In genomic region chr10:60237977-60238376, GRCh38 we compare ENCODE assay signal across 8 cellular contexts.
DNase-seq lines count a peak whose midpoint lies in the region; ATAC-seq, FAIRE-seq and TF ChIP-seq lines count a peak whose summit lies in the region.

No MANE protein-coding gene starts in this region.

- H3K4me1 ChIP-seq in astrocyte (ENCODE audit: insufficient read depth, low read length) (peaks cover 10% of the 10 kb centered on the region), upper lobe of right lung (peaks cover 7% of the 10 kb centered on the region)

- no peaks in the 10 kb centered on the region for H4K20me1 ChIP-seq in astrocyte (ENCODE audit: insufficient read depth, low read length)

- H3K9me3 ChIP-seq in astrocyte (ENCODE audit: insufficient read depth, low read depth, low read length), result no peaks in the 10 kb centered on the region
- H3K9me3 ChIP-seq in upper lobe of right lung, result no peaks in the 10 kb centered on the region

- CTCF ChIA-PET in WTC11 (lab: Charles Lee), result interaction anchor here (1.0 to 1.7 kb wide), 14 partner anchors 20 to 424 kb away, joined by 3 to 10 read pairs (median 4); no protein-coding TSS in a partner anchor

- H2AFZ ChIP-seq in astrocyte (ENCODE audit: low read depth, low read length), result no peak overlapping the region

- no peaks in the 10 kb centered on the region for H3K27me3 Mint-ChIP-seq in astrocyte (ENCODE audit: low read depth, unreplicated experiment)
- H3K27me3 Mint-ChIP-seq in WTC11 (ENCODE audit: low read depth), result no peaks in the 10 kb centered on the region

- no peak overlapping the region for H3K4me3 Mint-ChIP-seq in astrocyte (ENCODE audit: unreplicated experiment)
- no peak overlapping the region for H3K4me3 Mint-ChIP-seq in WTC11

- POLR2A ChIA-PET in WTC11 (lab: Charles Lee), result no interaction called here

- H3K9ac ChIP-seq in astrocyte (ENCODE audit: low read length), result peak overlapping the region; percentile 24

- TF ChIP-seq CTCF in astrocyte (IDR thresholded peaks at IDR 0.05; ENCODE audit: insufficient read depth, low read depth, low read length) (no peak), upper lobe of right lung (IDR thresholded peaks at IDR 0.05) (no peak), WTC11 (IDR thresholded peaks at IDR 0.05) (no peak)

- no peaks in the 10 kb centered on the region for H3K79me2 ChIP-seq in astrocyte (ENCODE audit: insufficient read depth, low read length)

- no peak overlapping the region for H3K4me3 ChIP-seq in astrocyte (ENCODE audit: insufficient read depth, low read depth, low read length)
- H3K4me3 ChIP-seq in upper lobe of right lung, result no peak overlapping the region

- ATAC-seq in HG03196 (IDR thresholded peaks at IDR 0.05; ENCODE audit: unreplicated experiment) (peak; percentile 25), upper lobe of right lung (no peak), WTC11 (no peak)

- H3K9me3 Mint-ChIP-seq in astrocyte (ENCODE audit: unreplicated experiment) (no peaks in the 10 kb centered on the region), WTC11 (no peaks in the 10 kb centered on the region)

- peaks cover under 1% of the 10 kb centered on the region for H3K36me3 Mint-ChIP-seq in astrocyte (ENCODE audit: low read depth, unreplicated experiment)
- no peaks in the 10 kb centered on the region for H3K36me3 Mint-ChIP-seq in WTC11

- no peak for FAIRE-seq in astrocyte (lab: Jason Lieb, UNC)

- intact Hi-C loops in upper lobe of right lung (cut with DNase I), result no loop called here

- H3K36me3 ChIP-seq in astrocyte (ENCODE audit: insufficient read depth, low read length) (no peaks in the 10 kb centered on the region), upper lobe of right lung (no peaks in the 10 kb centered on the region)

- H3K4me1 Mint-ChIP-seq in astrocyte (ENCODE audit: low read depth, unreplicated experiment), result peaks cover 4% of the 10 kb centered on the region
- H3K4me1 Mint-ChIP-seq in WTC11, result peaks cover 8% of the 10 kb centered on the region

- H3K27ac Mint-ChIP-seq in astrocyte (ENCODE audit: unreplicated experiment) (no peak overlapping the region), WTC11 (no peak overlapping the region)

- H3K27ac ChIP-seq in astrocyte (ENCODE audit: low read depth, low read length) (no peak overlapping the region), upper lobe of right lung (peak overlapping the region; percentile 56)

- DNase-seq in stimulated activated CD4-positive, alpha-beta T cell treated with anti-CD3 and anti-CD28 coated beads, Interleukin-1b, Interleukin-23, amount 100 ng/mL, for 48 hours, result peak; percentile 10
- DNase-seq in stimulated activated CD4-positive, alpha-beta T cell treated with anti-CD3 and anti-CD28 coated beads, Interleukin-12 subunit alpha, Interleukin-12 subunit beta, amount 100 ng/mL, for 4 hours, result no peak
- DNase-seq in astrocyte (ENCODE audit: low read depth), result peak; percentile 25
- no peak for DNase-seq in upper lobe of right lung
- no peak for DNase-seq in WTC11 (ENCODE audit: low spot score)
- no peak for DNase-seq in putamen (ENCODE audit: low spot score)
- DNase-seq in midbrain (lab: John Stamatoyannopoulos, UW), result no peak

- H3K4me2 ChIP-seq in astrocyte (ENCODE audit: low read length), result peak overlapping the region; percentile 67

- H3K27me3 ChIP-seq in astrocyte (ENCODE audit: insufficient read depth, low read length) (no peaks in the 10 kb centered on the region), upper lobe of right lung (no peaks in the 10 kb centered on the region)

TF ChIP-seq in WTC11, 78 proteins besides CTCF, POLR2A, EP300 and RAD21:
- TF ChIP-seq E2F4 (CRISPR knock-in tag; IDR thresholded peaks at IDR 0.05; ENCODE audit: borderline replicate concordance, low read depth), result no peak
- no peak for TF ChIP-seq OVOL2 (CRISPR knock-in tag; IDR thresholded peaks at IDR 0.05; ENCODE audit: borderline replicate concordance)
- no peak for TF ChIP-seq ZNF121 (CRISPR knock-in tag; IDR thresholded peaks at IDR 0.05)
- no peak for TF ChIP-seq PRRX2 (CRISPR knock-in tag; IDR thresholded peaks at IDR 0.05)
- TF ChIP-seq, protein P1, sequence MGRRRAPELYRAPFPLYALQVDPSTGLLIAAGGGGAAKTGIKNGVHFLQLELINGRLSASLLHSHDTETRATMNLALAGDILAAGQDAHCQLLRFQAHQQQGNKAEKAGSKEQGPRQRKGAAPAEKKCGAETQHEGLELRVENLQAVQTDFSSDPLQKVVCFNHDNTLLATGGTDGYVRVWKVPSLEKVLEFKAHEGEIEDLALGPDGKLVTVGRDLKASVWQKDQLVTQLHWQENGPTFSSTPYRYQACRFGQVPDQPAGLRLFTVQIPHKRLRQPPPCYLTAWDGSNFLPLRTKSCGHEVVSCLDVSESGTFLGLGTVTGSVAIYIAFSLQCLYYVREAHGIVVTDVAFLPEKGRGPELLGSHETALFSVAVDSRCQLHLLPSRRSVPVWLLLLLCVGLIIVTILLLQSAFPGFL (CRISPR knock-in tag; IDR thresholded peaks at IDR 0.05; ENCODE audit: borderline replicate concordance), result no peak
- no peak for TF ChIP-seq IRF2 (CRISPR knock-in tag; IDR thresholded peaks at IDR 0.05; ENCODE audit: borderline replicate concordance, low read depth)
- no peak for TF ChIP-seq ATF1 (CRISPR knock-in tag; IDR thresholded peaks at IDR 0.05)
- TF ChIP-seq ERG (CRISPR knock-in tag; IDR thresholded peaks at IDR 0.05), result no peak
- no peak for TF ChIP-seq ZMAT4 (CRISPR knock-in tag; IDR thresholded peaks at IDR 0.05)
- no peak for TF ChIP-seq FOXP1 (CRISPR knock-in tag; IDR thresholded peaks at IDR 0.05; ENCODE audit: borderline replicate concordance)
- no peak for TF ChIP-seq SOX15 (CRISPR knock-in tag; IDR thresholded peaks at IDR 0.05)
- no peak for TF ChIP-seq KAT7 (CRISPR knock-in tag; IDR thresholded peaks at IDR 0.05; ENCODE audit: borderline replicate concordance)
- TF ChIP-seq TP53 (CRISPR knock-in tag; IDR thresholded peaks at IDR 0.05), result no peak
- TF ChIP-seq CBFB (CRISPR knock-in tag; IDR thresholded peaks at IDR 0.05; ENCODE audit: low read depth), result no peak
- TF ChIP-seq NR1H2 (CRISPR knock-in tag; IDR thresholded peaks at IDR 0.05), result no peak
- TF ChIP-seq ZNF671 (CRISPR knock-in tag; IDR thresholded peaks at IDR 0.05), result no peak
- TF ChIP-seq TEAD4 (CRISPR knock-in tag; IDR thresholded peaks at IDR 0.05), result no peak

Comparison
In these comparisons a context has a peak if more than half of its experiments do, and no peak if none do; other contexts are left out.
1. DNase-seq: peak in stimulated activated CD4-positive, alpha-beta T cell treated with anti-CD3 and anti-CD28 coated beads, Interleukin-1b, Interleukin-23, amount 100 ng/mL, for 48 hours (single experiment) and astrocyte (single experiment); none in stimulated activated CD4-positive, alpha-beta T cell treated with anti-CD3 and anti-CD28 coated beads, Interleukin-12 subunit alpha, Interleukin-12 subunit beta, amount 100 ng/mL, for 4 hours (single experiment), upper lobe of right lung (single experiment), WTC11 (single experiment), putamen (single experiment) and midbrain (single experiment).